In genomic region chr4:105748222-105748621, GRCh38 we compare ENCODE assay signal across 27 cellular contexts.
"Had no signal": no experiment of that assay in that cellular context is flagged by ENCODE, and none has a peak within 500 bp of the region (broad histone marks: within the 10 kb centered on the region; RNA-seq: fewer than 3 reads in every experiment).

No MANE protein-coding gene starts in this region.

- DNase-seq: activated B cell treated with CpG ODN at 0.5 μM for 24 hours; activated CD4-positive, alpha-beta T cell treated with anti-CD3 and anti-CD28 coated beads for 48 hours; activated CD4-positive, alpha-beta T cell treated with anti-CD3 and anti-CD28 coated beads, Interleukin-2, amount 50 U/mL, for 1 hour; activated CD4-positive, alpha-beta T cell treated with anti-CD3 and anti-CD28 coated beads, Interleukin-2, amount 50 U/mL, for 48 hours; activated CD8-positive, alpha-beta memory T cell treated with anti-CD3 and anti-CD28 coated beads for 24 hours; activated CD8-positive, alpha-beta T cell treated with anti-CD3 and anti-CD28 coated beads for 36 hours; activated effector memory CD4-positive, alpha-beta T cell treated with anti-CD3 and anti-CD28 coated beads, Interleukin-2, amount 50 U/mL, for 16 hours; activated naive CD4-positive, alpha-beta T cell treated with anti-CD3 and anti-CD28 coated beads for 36 hours; activated naive CD8-positive, alpha-beta T cell treated with anti-CD3 and anti-CD28 coated beads for 36 hours; activated naive CD8-positive, alpha-beta T cell treated with anti-CD3 and anti-CD28 coated beads, Interleukin-2, amount 50 U/mL, for 24 hours; activated T-cell treated with anti-CD3 and anti-CD28 coated beads, Interleukin-2, amount 50 U/mL, for 48 hours; adrenal gland; amygdala; aorta; body of pancreas; caudate nucleus; dorsolateral prefrontal cortex; effector memory CD4-positive, alpha-beta T cell; endodermal cell; foreskin fibroblast; head of caudate nucleus; T-helper 17 cell; T1000; WERI-Rb-1 had no signal

- ATAC-seq: activated CD4-positive, CD25-positive, alpha-beta regulatory T cell treated with anti-CD3 and anti-CD28 coated beads, Interleukin-2, amount 50 U/mL, for 24 hours; activated CD8-positive, alpha-beta T cell treated with anti-CD3 and anti-CD28 coated beads for 36 hours; activated naive CD8-positive, alpha-beta T cell treated with anti-CD3 and anti-CD28 coated beads, Interleukin-2, amount 50 U/mL, for 24 hours; body of pancreas; esophagus mucosa; T-helper 17 cell had no signal

- H3K4me3 ChIP-seq: adrenal gland, body of pancreas, coronary artery, dorsolateral prefrontal cortex had no signal
